Comparison of ENCODE assay signal across 17 cellular contexts in genomic region chr9:83588256-83588655, GRCh38. TPM values are rescaled to one million over a fixed set of nuclear protein-coding genes. Genes with fewer than 3 reads are reported as not detected.
DNase-seq lines count a peak whose midpoint lies in the region; ATAC-seq, FAIRE-seq and TF ChIP-seq lines count a peak whose summit lies in the region.
"Had no signal": no experiment of that assay in that cellular context is flagged by ENCODE, and none has a peak within 500 bp of the region (broad histone marks: within the 10 kb centered on the region; RNA-seq: fewer than 3 reads in every experiment).

No MANE protein-coding gene starts in this region.

- no peaks in the 10 kb centered on the region for H3K4me1 ChIP-seq in K562 (replicated peaks in 1 of 2; ENCODE audit: control insufficient read depth in 2 of 2, insufficient read depth in 2 of 2, low read length in 2 of 2)
- no peaks in the 10 kb centered on the region for H3K4me1 ChIP-seq in trophoblast cell (ENCODE audit: control insufficient read depth in 1 of 2, insufficient read depth in 2 of 2, low read length in 2 of 2)

- no peak overlapping the region for H3K18ac ChIP-seq in trophoblast cell (ENCODE audit: low read length)

- H4K91ac ChIP-seq in trophoblast cell (ENCODE audit: low read depth, low read length): no peak overlapping the region

- BruUV-seq in K562 (replicated peaks; lab: Mats Ljungman, UMichigan): no TSS peak

- no peak overlapping the region for H4K12ac ChIP-seq in trophoblast cell (ENCODE audit: low read depth, low read length)

- no peak for FAIRE-seq in K562 (lab: Jason Lieb, UNC)

- H3K4me2 ChIP-seq in K562 (ENCODE audit: insufficient read depth, low read length) (no peak overlapping the region), trophoblast cell (ENCODE audit: low read length) (no peak overlapping the region)

- TF ChIP-seq EP300 in K562 (IDR thresholded peaks at IDR 0.05; ENCODE audit: low read length): no peak

- no peaks in the 10 kb centered on the region for H3K9me3 ChIP-seq in K562 (replicated peaks; ENCODE audit: control insufficient read depth, insufficient read depth, low read depth, low read length)
- H3K9me3 ChIP-seq in trophoblast cell (ENCODE audit: insufficient read depth, low read depth, low read length): no peaks in the 10 kb centered on the region

- CTCF ChIA-PET in activated naive CD4-positive, alpha-beta T cell treated with anti-CD3 and anti-CD28 coated beads for 36 hours (lab: Charles Lee): interaction anchor here (0.8 kb wide), 1 partner anchor 175 kb away, joined by 3 read pairs; no protein-coding TSS in a partner anchor
- CTCF ChIA-PET in K562 (lab: Yijun Ruan, JAX; ENCODE audit: low intra/inter-chr PET ratio): no interaction called here

- no peaks in the 10 kb centered on the region for H3K79me2 ChIP-seq in K562 (ENCODE audit: control insufficient read depth, insufficient read depth, low read length)
- no peaks in the 10 kb centered on the region for H3K79me2 ChIP-seq in trophoblast cell (ENCODE audit: control insufficient read depth, insufficient read depth, low read length, poor library complexity)

- no peak overlapping the region for H4K8ac ChIP-seq in trophoblast cell (ENCODE audit: low read depth, low read length)

- TF ChIP-seq CTCF in K562 (IDR thresholded peaks at IDR 0.05 in 2 of 3, conservative IDR thresholded peaks at IDR 0.05 in 1 of 3; ENCODE audit: insufficient read depth in 2 of 3, low read depth in 1 of 3, low read length in 3 of 3): no peak

- H3K79me1 ChIP-seq in trophoblast cell (ENCODE audit: low read length): no peaks in the 10 kb centered on the region

- H3K14ac ChIP-seq in trophoblast cell (ENCODE audit: low read length): no peak overlapping the region

- no peaks in the 10 kb centered on the region for H4K20me1 ChIP-seq in K562 (replicated peaks; ENCODE audit: control insufficient read depth, insufficient read depth, low read length)

- no peak overlapping the region for H2BK120ac ChIP-seq in trophoblast cell (ENCODE audit: insufficient read depth, low read length, poor library complexity)

- peak overlapping the region; percentile 41 for H3K27ac Mint-ChIP-seq in activated naive CD4-positive, alpha-beta T cell treated with anti-CD3 and anti-CD28 coated beads for 36 hours
- no peak overlapping the region for H3K27ac Mint-ChIP-seq in stimulated activated effector memory CD8-positive, alpha-beta T cell treated with anti-CD3 and anti-CD28 coated beads, Interleukin-12 subunit alpha, Interleukin-12 subunit beta, amount 100 ng/mL, for 72 hours
- H3K27ac Mint-ChIP-seq: CD4-positive, alpha-beta T cell had no signal

- H3K27ac ChIP-seq in K562 (ENCODE audit: extremely low read depth, low read depth, low read length) (no peak overlapping the region), trophoblast cell (ENCODE audit: low read depth, low read length) (no peak overlapping the region)

- H2BK5ac ChIP-seq in trophoblast cell (ENCODE audit: low read depth, low read length, poor library complexity): no peak overlapping the region

- WGBS in K562 (ENCODE audit: insufficient coverage, low coverage, missing lambda C conversion rate): 0% methylated on average over 1 of the region's 1 CpG
- WGBS in trophoblast cell (ENCODE audit: extremely low coverage, insufficient coverage, insufficient read length): no CpG with 5 or more reads among the region's 1 CpG

- ATAC-seq in K562: no peak
- ATAC-seq in stimulated activated effector memory CD8-positive, alpha-beta T cell treated with anti-CD3 and anti-CD28 coated beads, Interleukin-12 subunit alpha, Interleukin-12 subunit beta, amount 100 ng/mL, for 72 hours: peak; percentile 86
- ATAC-seq: Right ventricle myocardium inferior had no signal

- H3K4me3 ChIP-seq in K562: no peak overlapping the region
- no peak overlapping the region for H3K4me3 ChIP-seq in trophoblast cell (ENCODE audit: low read depth, low read length)

- H3K9ac ChIP-seq in K562 (ENCODE audit: insufficient read depth in 1 of 2, low read depth in 2 of 2, low read length in 2 of 2): no peak overlapping the region
- H3K9ac ChIP-seq in trophoblast cell (ENCODE audit: low read length): no peak overlapping the region

- POLR2A ChIA-PET in K562 (lab: Yijun Ruan, JAX): interaction anchor here (0.6 kb wide), 1 partner anchor 26 kb away, joined by 3 read pairs; no protein-coding TSS in a partner anchor

- H2AK5ac ChIP-seq in trophoblast cell (ENCODE audit: low read length): no peak overlapping the region

- no peaks in the 10 kb centered on the region for H3K27me3 Mint-ChIP-seq in activated naive CD4-positive, alpha-beta T cell treated with anti-CD3 and anti-CD28 coated beads for 36 hours (ENCODE audit: low read depth)
- H3K27me3 Mint-ChIP-seq: CD4-positive, alpha-beta T cell had no signal

- H2AFZ ChIP-seq in K562 (ENCODE audit: low read depth, low read length) (no peak overlapping the region), trophoblast cell (ENCODE audit: insufficient read depth, low read length, poor library complexity) (no peak overlapping the region)

- H2BK12ac ChIP-seq in trophoblast cell (ENCODE audit: low read length): no peak overlapping the region

- intact Hi-C loops in activated naive CD4-positive, alpha-beta T cell treated with anti-CD3 and anti-CD28 coated beads for 36 hours (cut with micrococcal nuclease): loop anchor here (5.0 kb wide), 1 partner anchor 111 kb away; no protein-coding TSS in a partner anchor
- intact Hi-C loops in K562 (cut with micrococcal nuclease): no loop called here

- peaks cover 7% of the 10 kb centered on the region for H3K36me3 Mint-ChIP-seq in activated naive CD4-positive, alpha-beta T cell treated with anti-CD3 and anti-CD28 coated beads for 36 hours (ENCODE audit: low read depth)
- H3K36me3 Mint-ChIP-seq in stimulated activated effector memory CD8-positive, alpha-beta T cell treated with anti-CD3 and anti-CD28 coated beads, Interleukin-12 subunit alpha, Interleukin-12 subunit beta, amount 100 ng/mL, for 72 hours: no peaks in the 10 kb centered on the region

- no peak for DNase-seq in activated naive CD4-positive, alpha-beta T cell treated with anti-CD3 and anti-CD28 coated beads for 36 hours
- no peak for DNase-seq in activated naive CD4-positive, alpha-beta T cell treated with Interleukin-2 at 50 U/mL for 16 hours
- peak; percentile 76 for DNase-seq in NCI-H226
- DNase-seq in K562 (ENCODE audit: extremely low read depth in 1 of 4, low spot score in 3 of 4): no peak
- DNase-seq in stimulated activated effector memory CD8-positive, alpha-beta T cell treated with anti-CD3 and anti-CD28 coated beads, Interleukin-12 subunit alpha, Interleukin-12 subunit beta, amount 100 ng/mL, for 72 hours (ENCODE audit: low spot score in 2 of 2): no peak
- DNase-seq in stimulated activated naive CD4-positive, alpha-beta T cell treated with Interleukin-2 at 50 U/mL for 16 hours (lab: John Stamatoyannopoulos, UW): no peak
- DNase-seq in trophoblast cell: no peak
- DNase-seq: CD4-positive, alpha-beta T cell; COR-L47; DMS79; Kasumi-1; NCI-H1694; NCI-H2081 treated with DMSO at 0.1 percent for 48 hours; NCI-H2171 treated with DMSO at 0.1 percent for 48 hours; NCI-H446; NCI-H526 had no signal

- TF ChIP-seq RAD21 in K562 (CRISPR knock-in tag; conservative IDR thresholded peaks at IDR 0.05 in 1 of 2, IDR thresholded peaks at IDR 0.05 in 1 of 2): no peak

- H3K27me3 ChIP-seq in K562 (ENCODE audit: control insufficient read depth in 2 of 2, insufficient read depth in 2 of 2, low read length in 2 of 2): no peaks in the 10 kb centered on the region
- no peaks in the 10 kb centered on the region for H3K27me3 ChIP-seq in trophoblast cell (ENCODE audit: insufficient read depth, low read length)

- H3K4me1 Mint-ChIP-seq in activated naive CD4-positive, alpha-beta T cell treated with anti-CD3 and anti-CD28 coated beads for 36 hours (ENCODE audit: low read depth): peaks cover 9% of the 10 kb centered on the region
- H3K4me1 Mint-ChIP-seq in stimulated activated effector memory CD8-positive, alpha-beta T cell treated with anti-CD3 and anti-CD28 coated beads, Interleukin-12 subunit alpha, Interleukin-12 subunit beta, amount 100 ng/mL, for 72 hours: no peaks in the 10 kb centered on the region

- H3K9me1 ChIP-seq in K562 (ENCODE audit: control insufficient read depth, insufficient read depth, low read length): no peaks in the 10 kb centered on the region

- no peak overlapping the region for H3K4me3 Mint-ChIP-seq in activated naive CD4-positive, alpha-beta T cell treated with anti-CD3 and anti-CD28 coated beads for 36 hours
- no peak overlapping the region for H3K4me3 Mint-ChIP-seq in stimulated activated effector memory CD8-positive, alpha-beta T cell treated with anti-CD3 and anti-CD28 coated beads, Interleukin-12 subunit alpha, Interleukin-12 subunit beta, amount 100 ng/mL, for 72 hours
- H3K4me3 Mint-ChIP-seq: CD4-positive, alpha-beta T cell had no signal

- TF ChIP-seq POLR2A in K562 (conservative IDR thresholded peaks at IDR 0.05): no peak

- H3K36me3 ChIP-seq in K562 (ENCODE audit: control insufficient read depth, insufficient read depth, low read length): no peaks in the 10 kb centered on the region
- H3K36me3 ChIP-seq in trophoblast cell (ENCODE audit: control insufficient read depth in 1 of 2, insufficient read depth in 2 of 2, low read length in 2 of 2): no peaks in the 10 kb centered on the region

- in situ Hi-C loops in K562 (cut with MboI): no loop called here

- H3K9me3 Mint-ChIP-seq in activated naive CD4-positive, alpha-beta T cell treated with anti-CD3 and anti-CD28 coated beads for 36 hours: no peaks in the 10 kb centered on the region
- no peaks in the 10 kb centered on the region for H3K9me3 Mint-ChIP-seq in stimulated activated effector memory CD8-positive, alpha-beta T cell treated with anti-CD3 and anti-CD28 coated beads, Interleukin-12 subunit alpha, Interleukin-12 subunit beta, amount 100 ng/mL, for 72 hours
- H3K9me3 Mint-ChIP-seq: CD4-positive, alpha-beta T cell had no signal

- H3K23ac ChIP-seq in trophoblast cell (ENCODE audit: low read length): no peak overlapping the region

- H3K4ac ChIP-seq in trophoblast cell (ENCODE audit: low read depth, low read length): no peak overlapping the region

RNA-seq across cellular contexts. Expression of gene IDNK, which starts 34.7 kb away (rescaled TPM):
- total RNA-seq in activated naive CD4-positive, alpha-beta T cell treated with anti-CD3 and anti-CD28 coated beads for 36 hours: 1 to 10 TPM; 2.7 to 3.2 TPM
- total RNA-seq in K562 (2011; cell fraction: chromatin; rRNA removed; ENCODE audit: low replicate concordance): 0.53 and 0.86 TPM in 2 replicates
- total RNA-seq in K562 (2011; cell fraction: nucleolus; rRNA removed): 0.66 and 0.83 TPM in 2 replicates
- total RNA-seq in K562 (2011; cell fraction: nucleoplasm; rRNA removed): 1.3 TPM in 2 replicates
- 0.41 and 0.57 TPM in 2 replicates for total RNA-seq in K562 (2014; rRNA removed)
- 0.19 and 0.69 TPM in 2 replicates for total RNA-seq in K562 (2014; rRNA removed; fragmentation: Illumina TruSeq; extraction: Trizol)
- 0.43 and 0.57 TPM in 2 replicates for total RNA-seq in K562 (2015; rRNA removed; fragmentation: Illumina TruSeq; extraction: Trizol)
- total RNA-seq in K562 (2021): 0.55 and 0.63 TPM in 2 replicates
- polyA plus RNA-seq in K562 (2011; rRNA removed): 0.49 and 1.1 TPM in 2 replicates
- polyA plus RNA-seq in K562 (2011; cell fraction: cytosol; rRNA removed): 0.12 and 0.34 TPM in 2 replicates
- polyA plus RNA-seq in K562 (2011; cell fraction: nucleus; rRNA removed): 0.38 and 0.53 TPM in 2 replicates
- polyA plus RNA-seq in K562 (2012): 0.92 and 1.7 TPM in 2 replicates
- polyA plus RNA-seq in K562 (2014; fragmentation: Illumina TruSeq; extraction: Trizol): 0.78 and 0.80 TPM in 2 replicates
- polyA plus RNA-seq in K562 (2014; fragmentation: Nextera tagmentation; extraction: Ambion mirVana): under 1 TPM; 0.50 to 0.62 TPM
- polyA plus RNA-seq in K562 (2014; rRNA removed): 0.46 and 0.50 TPM in 2 replicates
- polyA minus RNA-seq in K562 (2011; rRNA and poly(A)+ RNA removed): 0.18 and 0.35 TPM in 2 replicates
- not detected in 2 replicates for polyA minus RNA-seq in K562 (2011; cell fraction: cytosol; rRNA and poly(A)+ RNA removed)
- polyA minus RNA-seq in K562 (2011; cell fraction: nucleus; rRNA and poly(A)+ RNA removed): 0.78 and 0.81 TPM in 2 replicates
- 1.1 and 1.5 TPM in 2 replicates for polyA plus RNA-seq in trophoblast cell (2013)

RNA-seq across cellular contexts. Expression of gene FRMD3, which starts 50.1 kb away (rescaled TPM):
- total RNA-seq in activated naive CD4-positive, alpha-beta T cell treated with anti-CD3 and anti-CD28 coated beads for 36 hours: under 1 TPM in 1 of 2 experiments, not detected in 1; 0.12 TPM
- total RNA-seq in K562 (2011; cell fraction: chromatin; rRNA removed; ENCODE audit: low replicate concordance): 0.58 and 0.77 TPM in 2 replicates
- 0.33 and 0.39 TPM in 2 replicates for total RNA-seq in K562 (2011; cell fraction: nucleolus; rRNA removed)
- 0.46 and 1.2 TPM in 2 replicates for total RNA-seq in K562 (2011; cell fraction: nucleoplasm; rRNA removed)
- total RNA-seq in K562 (2014; rRNA removed): 0.09 and 0.33 TPM in 2 replicates
- total RNA-seq in K562 (2014; rRNA removed; fragmentation: Illumina TruSeq; extraction: Trizol): 0.26 and 0.36 TPM in 2 replicates
- total RNA-seq in K562 (2015; rRNA removed; fragmentation: Illumina TruSeq; extraction: Trizol): 0.26 and 0.33 TPM in 2 replicates
- 0.29 and 0.51 TPM in 2 replicates for total RNA-seq in K562 (2021)
- 0.16 and 0.21 TPM in 2 replicates for polyA plus RNA-seq in K562 (2011; rRNA removed)
- polyA plus RNA-seq in K562 (2011; cell fraction: cytosol; rRNA removed): 0.04 and 0.22 TPM in 2 replicates
- polyA plus RNA-seq in K562 (2011; cell fraction: nucleus; rRNA removed): 0.53 and 0.56 TPM in 2 replicates
- polyA plus RNA-seq in K562 (2012): 0.17 and 0.20 TPM in 2 replicates
- polyA plus RNA-seq in K562 (2014; fragmentation: Illumina TruSeq; extraction: Trizol): 0.12 and 0.37 TPM in 2 replicates
- polyA plus RNA-seq in K562 (2014; fragmentation: Nextera tagmentation; extraction: Ambion mirVana): under 1 TPM; 0.10 to 0.14 TPM
- 0.16 and 0.34 TPM in 2 replicates for polyA plus RNA-seq in K562 (2014; rRNA removed)
- 0.25 and 0.45 TPM in 2 replicates for polyA minus RNA-seq in K562 (2011; rRNA and poly(A)+ RNA removed)
- polyA minus RNA-seq in K562 (2011; cell fraction: cytosol; rRNA and poly(A)+ RNA removed): not detected in 2 replicates
- polyA minus RNA-seq in K562 (2011; cell fraction: nucleus; rRNA and poly(A)+ RNA removed): 0.81 and 1.00 TPM in 2 replicates
- 0.45 and 0.60 TPM in 2 replicates for polyA plus RNA-seq in trophoblast cell (2013)
